8 cellular contexts compared by ENCODE assay signal in genomic region chr5:79236364-79236969, GRCh38. TPM values are rescaled to one million over a fixed set of nuclear protein-coding genes. Genes with fewer than 3 reads are reported as not detected.
DNase-seq lines count a peak whose midpoint lies in the region; ATAC-seq lines count a peak whose summit lies in the region.

No MANE protein-coding gene starts in this region.

- peaks cover 5% of the 10 kb centered on the region for H3K79me1 ChIP-seq in trophoblast cell (ENCODE audit: low read length)

- H3K9ac ChIP-seq in trophoblast cell (ENCODE audit: low read length), result peak overlapping the region; percentile 64

- H3K27ac ChIP-seq in trophoblast cell (ENCODE audit: low read depth, low read length), result peak overlapping the region; percentile 8

- H3K36me3 ChIP-seq in trophoblast cell (ENCODE audit: control insufficient read depth in 1 of 2, insufficient read depth in 2 of 2, low read length in 2 of 2), result no peaks in the 10 kb centered on the region

- peak overlapping the region; percentile 63 for H4K91ac ChIP-seq in trophoblast cell (ENCODE audit: low read depth, low read length)

- H2BK12ac ChIP-seq in trophoblast cell (ENCODE audit: low read length), result no peak overlapping the region

- no peak overlapping the region for H3K23ac ChIP-seq in trophoblast cell (ENCODE audit: low read length)

- intact Hi-C loops in Right ventricle myocardium superior (cut with DNase I), result no loop called here

- H3K4me3 ChIP-seq in trophoblast cell (ENCODE audit: low read depth, low read length), result peak overlapping the region; percentile 83

- H2BK120ac ChIP-seq in trophoblast cell (ENCODE audit: insufficient read depth, low read length, poor library complexity), result no peak overlapping the region

- H3K79me2 ChIP-seq in trophoblast cell (ENCODE audit: control insufficient read depth, insufficient read depth, low read length, poor library complexity), result peaks cover 2% of the 10 kb centered on the region

- no peak overlapping the region for H4K12ac ChIP-seq in trophoblast cell (ENCODE audit: low read depth, low read length)

- peak overlapping the region; percentile 42 for H3K18ac ChIP-seq in trophoblast cell (ENCODE audit: low read length)

- no peak overlapping the region for H2AK5ac ChIP-seq in trophoblast cell (ENCODE audit: low read length)

- H3K27me3 ChIP-seq in trophoblast cell (ENCODE audit: insufficient read depth, low read length), result no peaks in the 10 kb centered on the region

- ATAC-seq in HG02623 (IDR thresholded peaks at IDR 0.05; ENCODE audit: unreplicated experiment), result peak; percentile 14
- peak; percentile 44 for ATAC-seq in Right ventricle myocardium superior (ENCODE audit: poor library complexity)

- H3K4ac ChIP-seq in trophoblast cell (ENCODE audit: low read depth, low read length), result no peak overlapping the region

- DNase-seq in NCI-H510A (lab: John Stamatoyannopoulos, UW) (peak; percentile 27), NCI-H510A treated with DMSO at 0.1 percent for 48 hours (lab: John Stamatoyannopoulos, UW) (no peak), NCI-H69 (lab: John Stamatoyannopoulos, UW) (peak; percentile 72), Right ventricle myocardium superior (no peak), trophoblast cell (peak in 1 of 2 donors; percentile 43), SKM-1 (lab: John Stamatoyannopoulos, UW; ENCODE audit: unreplicated experiment) (no peak)
- peak; percentile 36 for DNase-seq in activated naive CD4-positive, alpha-beta T cell treated with Interleukin-2 at 50 U/mL for 16 hours

- peak overlapping the region; percentile 77 for H3K4me2 ChIP-seq in trophoblast cell (ENCODE audit: low read length)

- no peaks in the 10 kb centered on the region for H3K4me1 ChIP-seq in trophoblast cell (ENCODE audit: control insufficient read depth in 1 of 2, insufficient read depth in 2 of 2, low read length in 2 of 2)

- no CpG with 5 or more reads among the region's 77 CpGs for WGBS in trophoblast cell (ENCODE audit: extremely low coverage, insufficient coverage, insufficient read length)

- H2BK5ac ChIP-seq in trophoblast cell (ENCODE audit: low read depth, low read length, poor library complexity), result no peak overlapping the region

- peak overlapping the region; percentile 20 for H3K14ac ChIP-seq in trophoblast cell (ENCODE audit: low read length)

- H3K9me3 ChIP-seq in trophoblast cell (ENCODE audit: insufficient read depth, low read depth, low read length), result no peaks in the 10 kb centered on the region

- peak overlapping the region; percentile 51 for H4K8ac ChIP-seq in trophoblast cell (ENCODE audit: low read depth, low read length)

- H2AFZ ChIP-seq in trophoblast cell (ENCODE audit: insufficient read depth, low read length, poor library complexity), result peak overlapping the region; percentile 85

RNA-seq across cellular contexts. Expression of gene JMY, which starts 0.5 kb away (rescaled TPM):
- 9.7 TPM for total RNA-seq in Right ventricle myocardium superior
- 3.3 TPM in 2 replicates for polyA plus RNA-seq in trophoblast cell (2013)

Comparison
In these comparisons a context has a peak if more than half of its experiments do, and no peak if none do; other contexts are left out.
1. DNase-seq: peak in NCI-H510A (single experiment), NCI-H69 (single experiment) and activated naive CD4-positive, alpha-beta T cell treated with Interleukin-2 at 50 U/mL for 16 hours (single experiment); none in NCI-H510A treated with DMSO at 0.1 percent for 48 hours (single experiment), Right ventricle myocardium superior (single experiment) and SKM-1 (single experiment).